Comparison of ENCODE assay signal across 8 cellular contexts in the genomic region with DNA sequence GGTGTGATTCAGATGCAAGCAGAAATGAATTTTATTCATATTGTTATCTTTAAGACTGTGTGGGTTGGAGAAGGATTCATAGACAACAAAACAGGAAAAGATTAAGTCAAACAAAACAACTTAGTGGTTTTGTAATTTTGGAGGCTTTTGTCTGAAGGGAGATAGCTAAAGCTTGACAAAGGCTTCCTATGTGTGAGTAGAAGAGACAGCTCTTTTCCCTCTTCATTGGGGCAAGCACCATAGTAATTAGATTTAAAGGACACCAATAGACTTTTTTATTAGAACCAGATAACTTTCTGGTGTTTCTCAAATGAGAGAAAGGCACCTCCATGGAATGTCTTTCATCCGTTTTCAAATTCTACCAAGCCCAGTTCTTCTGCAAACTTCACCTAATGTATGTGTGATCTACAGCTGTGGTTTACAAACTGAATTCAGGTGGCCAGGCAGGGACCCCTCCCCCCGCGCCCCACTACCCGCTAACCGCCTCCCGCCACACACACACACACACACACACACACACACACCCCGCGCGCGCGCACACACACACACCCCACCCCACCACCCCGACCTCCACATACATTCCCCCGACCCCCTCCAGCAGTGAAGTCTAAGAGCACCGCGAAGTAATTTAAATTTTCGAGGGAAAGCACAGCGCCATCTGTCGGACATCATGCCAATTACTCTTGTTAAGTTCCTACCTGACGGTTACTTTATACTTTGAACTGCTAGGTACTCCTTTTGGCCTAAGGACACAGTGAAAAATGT. TPM values are rescaled to one million over a fixed set of nuclear protein-coding genes. Genes with fewer than 3 reads are reported as not detected.
DNase-seq lines count a peak whose midpoint lies in the region; ATAC-seq and TF ChIP-seq lines count a peak whose summit lies in the region.

No MANE protein-coding gene starts in this region.

- peaks cover 11% of the 10 kb centered on the region for H3K36me3 Mint-ChIP-seq in HFFc6 (ENCODE audit: low read depth)
- H3K36me3 Mint-ChIP-seq in natural killer cell, result no peaks in the 10 kb centered on the region

- H3K27ac ChIP-seq in stomach smooth muscle (ENCODE audit: low read length), result no peak overlapping the region

- peak; percentile 76 for TF ChIP-seq CTCF in HFFc6 (IDR thresholded peaks at IDR 0.05)
- TF ChIP-seq CTCF in natural killer cell (IDR thresholded peaks at IDR 0.05), result peak; percentile 62

- DNase-seq in HFFc6 (no peak), NCI-H526 treated with DMSO at 0.1 percent for 48 hours (lab: John Stamatoyannopoulos, UW) (peak; percentile 38), natural killer cell (peak; percentile 53)
- peak; percentile 60 for DNase-seq in activated CD8-positive, alpha-beta memory T cell treated with anti-CD3 and anti-CD28 coated beads, Interleukin-2, amount 50 U/mL, for 4 hours

- H3K9me3 ChIP-seq in stomach smooth muscle (ENCODE audit: control insufficient read depth in 2 of 2, low read length in 2 of 2), result no peaks in the 10 kb centered on the region

- H3K27me3 Mint-ChIP-seq in HFFc6 (ENCODE audit: insufficient read depth), result no peaks in the 10 kb centered on the region
- H3K27me3 Mint-ChIP-seq in natural killer cell (ENCODE audit: low read depth in 2 of 2), result peaks cover 2 to 18% of the 10 kb centered on the region in 2 donors

- no peaks in the 10 kb centered on the region for H3K4me1 ChIP-seq in stomach smooth muscle (ENCODE audit: control insufficient read depth, insufficient read depth, low read length)

- peak overlapping the region; percentile 65 for H3K27ac Mint-ChIP-seq in HFFc6
- H3K27ac Mint-ChIP-seq in natural killer cell, result no peak overlapping the region

- H3K27me3 ChIP-seq in stomach smooth muscle (ENCODE audit: control insufficient read depth in 1 of 2, insufficient read depth in 2 of 2, low read length in 2 of 2), result no peaks in the 10 kb centered on the region

- peak; percentile 57 for ATAC-seq in esophagus mucosa
- ATAC-seq in natural killer cell, result peak; percentile 73 to 89 (median 76)
- ATAC-seq in HG03045 (IDR thresholded peaks at IDR 0.05; ENCODE audit: unreplicated experiment), result no peak

- H3K4me3 Mint-ChIP-seq in HFFc6 (peak overlapping the region; percentile 63; the same call in 1 of the 2 replicates), natural killer cell (peak overlapping the region; percentile 48)

- intact Hi-C loops in natural killer cell (cut with micrococcal nuclease), result loop anchor here (5.0 to 10.0 kb wide), 2 partner anchors 212 to 1729 kb away; no protein-coding TSS in a partner anchor

- H3K9ac ChIP-seq in stomach smooth muscle (ENCODE audit: low read length in 2 of 2), result no peak overlapping the region

- peak overlapping the region; percentile 40; the same call in 1 of the 2 replicates for H3K4me3 ChIP-seq in GM08714 (ENCODE audit: low read length)
- H3K4me3 ChIP-seq in stomach smooth muscle (ENCODE audit: low read length in 2 of 2), result peak overlapping the region; percentile 23 to 35

- H3K9me3 Mint-ChIP-seq in HFFc6 (no peaks in the 10 kb centered on the region), natural killer cell (no peaks in the 10 kb centered on the region)

- H3K4me1 Mint-ChIP-seq in HFFc6 (ENCODE audit: low read depth) (peaks cover 88% of the 10 kb centered on the region), natural killer cell (peaks cover 9 to 15% of the 10 kb centered on the region in 2 donors)

- H3K36me3 ChIP-seq in stomach smooth muscle (ENCODE audit: control insufficient read depth in 2 of 2, insufficient read depth in 2 of 2, low read length in 2 of 2), result no peaks in the 10 kb centered on the region

RNA-seq across cellular contexts. Expression of a gene that starts 31.7 kb away (rescaled TPM):
- total RNA-seq in HFFc6 (2021; fragmentation: NEBNext Ultra II Directional; extraction: Animal tissue kit (Norgen Biotek cat#: 25700)), result under 1 TPM in 4 of 6 experiments, not detected in 2; 0.31 to 0.48 (median 0.39) TPM
- total RNA-seq in esophagus mucosa, result 1.8 TPM
- not detected for total RNA-seq in natural killer cell
